In the genomic region with DNA sequence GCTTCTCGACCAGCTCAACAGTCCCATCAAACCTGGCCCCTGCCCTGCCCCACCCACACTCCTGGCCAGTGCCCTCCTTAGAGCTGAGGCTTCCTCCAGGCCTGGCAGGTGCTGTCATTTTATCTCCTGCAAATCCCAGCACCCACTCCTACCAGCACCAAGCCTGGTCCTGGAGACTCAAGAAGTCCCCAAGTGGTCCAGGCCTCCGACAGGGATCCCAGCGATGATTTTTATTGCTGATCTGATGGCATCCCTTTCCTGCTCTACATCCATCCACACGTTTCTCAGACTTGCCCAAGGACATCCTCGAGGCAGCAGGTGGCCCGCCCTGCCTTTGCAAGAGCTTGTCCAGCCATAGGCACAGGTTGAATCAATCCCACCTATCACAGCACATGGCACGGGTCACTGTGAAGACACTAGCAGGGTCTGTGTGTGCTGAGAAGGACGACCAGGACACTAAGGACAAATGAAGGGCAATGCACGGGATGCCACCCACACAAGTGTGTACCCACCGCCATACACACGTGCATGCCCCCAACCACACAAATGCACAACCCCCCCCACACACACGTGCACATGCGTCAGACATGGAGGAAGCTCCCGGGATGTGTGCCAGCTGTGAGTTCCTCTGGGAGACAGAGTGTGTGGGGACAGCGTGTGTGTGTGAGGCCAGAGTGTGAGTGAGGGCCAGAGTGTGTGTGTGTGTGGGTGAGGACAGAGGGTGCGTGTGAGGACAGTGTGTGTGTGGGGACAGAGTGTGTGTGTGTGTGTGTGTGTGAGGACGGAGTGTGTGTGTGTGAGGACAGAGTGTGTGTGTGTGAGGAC, we compare ENCODE assay signal across 7 cellular contexts.
DNase-seq lines count a peak whose midpoint lies in the region; ATAC-seq and TF ChIP-seq lines count a peak whose summit lies in the region.

No MANE protein-coding gene starts in this region.

- no peak overlapping the region for H3K4me3 ChIP-seq in HEK293 (ENCODE audit: low read depth, low read length)
- no peak overlapping the region for H3K4me3 ChIP-seq in cardiac fibroblast (replicated peaks in 1 of 2; ENCODE audit: low read depth in 2 of 2, low read length in 2 of 2)
- no peak overlapping the region for H3K4me3 ChIP-seq in left lung

- H3K27me3 ChIP-seq in left lung: no peaks in the 10 kb centered on the region

- CTCF ChIA-PET in HEK293 (lab: Yijun Ruan, JAX): interaction anchor here (1.1 kb wide), 1 partner anchor 114 kb away, joined by 3 read pairs; no protein-coding TSS in a partner anchor

- intact Hi-C loops in left lung (cut with DNase I): no loop called here

- no peak for TF ChIP-seq CTCF in HEK293 (tag by site-specific recombination; IDR thresholded peaks at IDR 0.05)
- TF ChIP-seq CTCF in cardiac fibroblast (IDR thresholded peaks at IDR 0.05; ENCODE audit: low read depth, low read length): no peak
- no peak for TF ChIP-seq CTCF in left lung (IDR thresholded peaks at IDR 0.05)

- H3K27ac ChIP-seq in HEK293 (ENCODE audit: extremely low read depth, low read depth, low read length) (no peak overlapping the region), left lung (peak overlapping the region in 1 of 2 donors; percentile 20), substantia nigra (ENCODE audit: low read depth, low read length, poor library complexity, severe bottlenecking) (peak overlapping the region; percentile 50)

- H3K36me3 ChIP-seq in HEK293 (ENCODE audit: control insufficient read depth in 2 of 2, insufficient read depth in 1 of 2, low read length in 2 of 2) (peaks cover 0 to 20% of the 10 kb centered on the region in 2 experiments; a peak in 1 of 3 replicates), left lung (peaks cover 0 to 5% of the 10 kb centered on the region in 2 donors)

- H3K4me1 ChIP-seq in HEK293 (ENCODE audit: control insufficient read depth, insufficient read depth, low read length) (no peaks in the 10 kb centered on the region), left lung (peaks cover 0 to 35% of the 10 kb centered on the region in 2 donors)

- POLR2A ChIA-PET in HEK293 (lab: Yijun Ruan, JAX): interaction anchor here (0.9 kb wide), 1 partner anchor 28 kb away, joined by 4 read pairs; no protein-coding TSS in a partner anchor

- ATAC-seq in left lung (peak; percentile 9), GM18867 (IDR thresholded peaks at IDR 0.05; ENCODE audit: unreplicated experiment) (no peak), HG03439 (IDR thresholded peaks at IDR 0.05; ENCODE audit: unreplicated experiment) (no peak)

- DNase-seq in cardiac fibroblast (ENCODE audit: low read depth in 2 of 2) (peak; percentile 77 to 85), left lung (peak in 1 of 2 donors; percentile 48), substantia nigra (lab: John Stamatoyannopoulos, UW) (peak in 4 of 49 donors; percentile 36 to 81 (median 46)), NCI-H2196 (lab: John Stamatoyannopoulos, UW; ENCODE audit: unreplicated experiment) (no peak)

- H3K9me3 ChIP-seq in HEK293 (ENCODE audit: control insufficient read depth, insufficient read depth, low read depth, low read length) (no peaks in the 10 kb centered on the region), left lung (no peaks in the 10 kb centered on the region)

TF ChIP-seq in HEK293, 187 proteins besides CTCF, POLR2A, EP300 and RAD21:
- TF ChIP-seq ZNF433 (tag by site-specific recombination; IDR thresholded peaks at IDR 0.05; ENCODE audit: low read depth) (no peak), ZNF324 (tag by site-specific recombination; IDR thresholded peaks at IDR 0.05) (no peak), EGR2 (tag by site-specific recombination; IDR thresholded peaks at IDR 0.05; ENCODE audit: low read depth) (0 out of 2 replicates have a peak, but pooled peaks have one; percentile 25), TRIM28 (IDR thresholded peaks at IDR 0.05; ENCODE audit: borderline replicate concordance, low read length) (no peak), ZNF138 (tag by site-specific recombination; IDR thresholded peaks at IDR 0.05; ENCODE audit: borderline replicate concordance) (no peak), HOXA7 (CRISPR knock-in tag; IDR thresholded peaks at IDR 0.05; ENCODE audit: borderline replicate concordance) (no peak), ZFHX2 (tag by site-specific recombination; conservative IDR thresholded peaks at IDR 0.05) (peak; percentile 58), ZBTB1 (tag by site-specific recombination; IDR thresholded peaks at IDR 0.05) (no peak)
- TF ChIP-seq, protein P1, sequence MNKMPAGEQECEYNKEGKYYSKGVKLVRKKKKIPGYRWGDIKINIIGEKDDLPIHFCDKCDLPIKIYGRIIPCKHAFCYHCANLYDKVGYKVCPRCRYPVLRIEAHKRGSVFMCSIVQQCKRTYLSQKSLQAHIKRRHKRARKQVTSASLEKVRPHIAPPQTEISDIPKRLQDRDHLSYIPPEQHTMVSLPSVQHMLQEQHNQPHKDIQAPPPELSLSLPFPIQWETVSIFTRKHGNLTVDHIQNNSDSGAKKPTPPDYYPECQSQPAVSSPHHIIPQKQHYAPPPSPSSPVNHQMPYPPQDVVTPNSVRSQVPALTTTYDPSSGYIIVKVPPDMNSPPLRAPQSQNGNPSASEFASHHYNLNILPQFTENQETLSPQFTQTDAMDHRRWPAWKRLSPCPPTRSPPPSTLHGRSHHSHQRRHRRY (tag by site-specific recombination; IDR thresholded peaks at IDR 0.05): no peak
- TF ChIP-seq, protein P2, sequence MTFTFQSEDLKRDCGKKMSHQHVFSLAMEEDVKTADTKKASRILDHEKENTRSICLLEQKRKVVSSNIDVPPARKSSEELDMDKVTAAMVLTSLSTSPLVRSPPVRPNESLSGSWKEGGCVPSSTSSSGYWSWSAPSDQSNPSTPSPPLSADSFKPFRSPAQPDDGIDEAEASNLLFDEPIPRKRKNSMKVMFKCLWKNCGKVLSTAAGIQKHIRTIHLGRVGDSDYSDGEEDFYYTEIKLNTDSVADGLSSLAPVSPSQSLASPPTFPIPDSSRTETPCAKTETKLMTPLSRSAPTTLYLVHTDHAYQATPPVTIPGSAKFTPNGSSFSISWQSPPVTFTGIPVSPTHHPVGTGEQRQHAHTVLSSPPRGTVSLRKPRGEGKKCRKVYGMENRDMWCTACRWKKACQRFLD (tag by site-specific recombination; IDR thresholded peaks at IDR 0.05): no peak
